ENCODE assay signal across 21 cellular contexts in genomic region chr4:104559502-104559901, GRCh38.
A peak's percentile ranks its signal among the peaks of the same experiment; 100 is the strongest.
DNase-seq lines count a peak whose midpoint lies in the region; ATAC-seq, FAIRE-seq and TF ChIP-seq lines count a peak whose summit lies in the region.
"Had no signal": no experiment of that assay in that cellular context is flagged by ENCODE, and none has a peak within 500 bp of the region (broad histone marks: within the 10 kb centered on the region; RNA-seq: fewer than 3 reads in every experiment).

No MANE protein-coding gene starts in this region.

- H3K4me1 Mint-ChIP-seq in activated T-cell treated with anti-CD3 and anti-CD28 coated beads, Interleukin-2, amount 50 U/mL, for 24 hours (ENCODE audit: low read depth) = no peaks in the 10 kb centered on the region

- ATAC-seq in GM18867 (IDR thresholded peaks at IDR 0.05; ENCODE audit: unreplicated experiment) (peak; percentile 79), HG02642 (IDR thresholded peaks at IDR 0.05; ENCODE audit: poor library complexity, unreplicated experiment) (peak; percentile 56), upper lobe of right lung (no peak)
- ATAC-seq: CD8-positive, alpha-beta T cell had no signal

- no peak overlapping the region for H3K4me3 Mint-ChIP-seq in activated T-cell treated with anti-CD3 and anti-CD28 coated beads, Interleukin-2, amount 50 U/mL, for 24 hours
- H3K4me3 Mint-ChIP-seq: CD8-positive, alpha-beta T cell had no signal

- H3K9me3 ChIP-seq in MM.1S (replicated peaks; ENCODE audit: insufficient read depth, low read length) = no peaks in the 10 kb centered on the region
- H3K9me3 ChIP-seq in upper lobe of right lung = no peaks in the 10 kb centered on the region
- H3K9me3 ChIP-seq: BLaER1 had no signal

- H3K79me2 ChIP-seq in MM.1S (ENCODE audit: low read length) = no peaks in the 10 kb centered on the region

- no peaks in the 10 kb centered on the region for H3K27me3 Mint-ChIP-seq in activated T-cell treated with anti-CD3 and anti-CD28 coated beads, Interleukin-2, amount 50 U/mL, for 24 hours

- DNase-seq in MM.1S (peak; percentile 61), pons (ENCODE audit: low spot score) (peak; percentile 8), upper lobe of right lung (no peak), frontal cortex (ENCODE audit: low spot score in 2 of 2) (no peak)
- DNase-seq in activated T-cell treated with anti-CD3 and anti-CD28 coated beads, Interleukin-2, amount 50 U/mL, for 24 hours = no peak
- no peak for DNase-seq in effector CD4-positive, alpha-beta T cell
- DNase-seq: Calu3; CD8-positive, alpha-beta T cell; GF-D8; NCI-H1092 treated with DMSO at 0.1 percent for 48 hours; NCI-H146; NCI-H2029 treated with DMSO at 0.1 percent for 48 hours; NCI-H2171 treated with DMSO at 0.1 percent for 48 hours; NCI-H446 treated with DMSO at 0.1 percent for 48 hours; NCI-H69; Right ventricle myocardium superior; SW 1271 had no signal

- no peaks in the 10 kb centered on the region for H4K20me1 ChIP-seq in MM.1S (ENCODE audit: insufficient read depth, low read length)
- H4K20me1 ChIP-seq: BLaER1 had no signal

- H3K4me3 ChIP-seq in MM.1S (ENCODE audit: low read length) (peak overlapping the region; percentile 10; the same call in 1 of the 2 replicates), upper lobe of right lung (no peak overlapping the region)
- H3K4me3 ChIP-seq: BLaER1 had no signal

- H3K27ac Mint-ChIP-seq in activated T-cell treated with anti-CD3 and anti-CD28 coated beads, Interleukin-2, amount 50 U/mL, for 24 hours = no peak overlapping the region
- H3K27ac Mint-ChIP-seq: CD8-positive, alpha-beta T cell had no signal

- no peaks in the 10 kb centered on the region for H3K9me3 Mint-ChIP-seq in activated T-cell treated with anti-CD3 and anti-CD28 coated beads, Interleukin-2, amount 50 U/mL, for 24 hours
- H3K9me3 Mint-ChIP-seq: CD8-positive, alpha-beta T cell had no signal

- no peak for FAIRE-seq in frontal cortex (lab: Jason Lieb, UNC)
- FAIRE-seq: GM19239 had no signal

- no peaks in the 10 kb centered on the region for H3K9me2 ChIP-seq in MM.1S (replicated peaks; ENCODE audit: insufficient read depth, low read length)

- no peak overlapping the region for H3K9ac ChIP-seq in MM.1S (ENCODE audit: low read length)
- H3K9ac ChIP-seq: BLaER1 had no signal

- H3K36me3 ChIP-seq in MM.1S (replicated peaks; ENCODE audit: insufficient read depth, low read length) (no peaks in the 10 kb centered on the region), upper lobe of right lung (no peaks in the 10 kb centered on the region)
- H3K36me3 ChIP-seq: BLaER1 had no signal

- H3K27ac ChIP-seq in MM.1S (ENCODE audit: low read length) (no peak overlapping the region), upper lobe of right lung (no peak overlapping the region)
- H3K27ac ChIP-seq: BLaER1 had no signal

- peak overlapping the region; percentile 23; the same call in 1 of the 2 replicates for H2AFZ ChIP-seq in MM.1S (ENCODE audit: low read length)

- TF ChIP-seq CTCF in MM.1S (IDR thresholded peaks at IDR 0.05; ENCODE audit: low read length) (no peak), upper lobe of right lung (IDR thresholded peaks at IDR 0.05) (no peak)

- no peaks in the 10 kb centered on the region for H3K36me3 Mint-ChIP-seq in activated T-cell treated with anti-CD3 and anti-CD28 coated beads, Interleukin-2, amount 50 U/mL, for 24 hours (ENCODE audit: low read depth)
- H3K36me3 Mint-ChIP-seq: CD8-positive, alpha-beta T cell had no signal

- intact Hi-C loops in upper lobe of right lung (cut with DNase I) = no loop called here

- no peaks in the 10 kb centered on the region for H3F3A ChIP-seq in MM.1S (ENCODE audit: insufficient read depth, low read length)

- H3K27me3 ChIP-seq in MM.1S (replicated peaks; ENCODE audit: insufficient read depth, low read length) (no peaks in the 10 kb centered on the region), upper lobe of right lung (no peaks in the 10 kb centered on the region)
- H3K27me3 ChIP-seq: BLaER1 had no signal

- peak overlapping the region; percentile 43 for H3K4me2 ChIP-seq in MM.1S (ENCODE audit: low read depth, low read length)
- H3K4me2 ChIP-seq: BLaER1 had no signal

- H3K4me1 ChIP-seq in MM.1S (ENCODE audit: low read length) (peaks cover 3% of the 10 kb centered on the region; the same call in 1 of the 2 replicates), upper lobe of right lung (no peaks in the 10 kb centered on the region)
- H3K4me1 ChIP-seq: BLaER1 had no signal

Comparison
In these comparisons a context has a peak if more than half of its experiments do, and no peak if none do; other contexts are left out.
1. DNase-seq: peak in MM.1S (single experiment) and pons (single experiment); none in upper lobe of right lung (single experiment), activated T-cell treated with anti-CD3 and anti-CD28 coated beads, Interleukin-2, amount 50 U/mL, for 24 hours (single experiment), frontal cortex (0 of 2) and effector CD4-positive, alpha-beta T cell (single experiment).